11 cellular contexts compared by ENCODE assay signal in the genomic region with DNA sequence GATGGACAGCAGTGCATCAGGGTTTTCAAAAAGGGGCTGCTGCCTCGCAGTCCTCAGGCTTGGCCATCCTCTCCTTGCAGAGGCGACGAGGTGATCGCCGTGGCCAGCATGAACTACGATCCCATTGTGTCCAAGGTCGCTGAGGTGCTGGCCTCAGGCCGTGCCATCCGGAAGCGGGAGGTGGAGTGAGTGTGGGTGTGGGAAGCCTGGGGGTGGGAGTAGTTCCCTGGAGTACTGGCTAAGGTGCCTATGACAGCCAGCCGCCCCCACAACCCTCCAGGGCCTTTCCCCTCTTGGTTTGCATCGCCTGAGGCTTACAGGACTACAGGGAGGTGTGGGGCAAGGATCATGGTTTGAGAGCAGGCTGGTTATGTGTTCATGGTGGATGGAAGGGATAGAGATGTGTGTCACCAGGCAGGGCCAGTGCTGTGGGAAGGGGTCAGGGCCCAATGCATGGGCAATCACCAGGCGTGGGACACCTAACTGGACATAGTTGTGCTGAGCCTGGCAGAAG. TPM values are rescaled to one million over a fixed set of nuclear protein-coding genes. Genes with fewer than 3 reads are reported as not detected.
DNase-seq lines count a peak whose midpoint lies in the region; ATAC-seq and TF ChIP-seq lines count a peak whose summit lies in the region.
"Had no signal": no experiment of that assay in that cellular context is flagged by ENCODE, and none has a peak within 500 bp of the region (broad histone marks: within the 10 kb centered on the region; RNA-seq: fewer than 3 reads in every experiment).

No MANE protein-coding gene starts in this region.

- WGBS in ectodermal cell, 2 experiments: 72 to 76% methylated on average over 13 of the region's 13 CpGs
- 49% methylated on average over 13 of the region's 13 CpGs; no CpG with 5 or more reads in 1 of the 2 donors for WGBS in transverse colon (ENCODE audit: low coverage in 1 of 2), 2 donors

- no peaks in the 10 kb centered on the region for H3K9me3 ChIP-seq in ectodermal cell (ENCODE audit: control insufficient read depth, low read length)
- no peaks in the 10 kb centered on the region for H3K9me3 ChIP-seq in mucosa of rectum (ENCODE audit: control insufficient read depth in 2 of 2, low read length in 2 of 2)
- H3K9me3 ChIP-seq in transverse colon: no peaks in the 10 kb centered on the region

- intact Hi-C loops in transverse colon (cut with DNase I; ENCODE audit: low total_unique reads): no loop called here

- H3K4me3 Mint-ChIP-seq in activated naive CD4-positive, alpha-beta T cell treated with anti-CD3 and anti-CD28 coated beads, Interleukin-2, amount 50 U/mL, for 24 hours: peak overlapping the region; percentile 8

- in situ Hi-C loops in transverse colon (cut with MboI; ENCODE audit: low pct_ligation_motif_present in 1 of 4, low pct_unique_long_range_greater_than_20kb in 1 of 4, low sequenced_read_pairs in 3 of 4): no loop called here

- TF ChIP-seq POLR2A in transverse colon (IDR thresholded peaks at IDR 0.05): no peak

- H3K9me3 Mint-ChIP-seq in activated naive CD4-positive, alpha-beta T cell treated with anti-CD3 and anti-CD28 coated beads, Interleukin-2, amount 50 U/mL, for 24 hours: no peaks in the 10 kb centered on the region

- H3K4me1 ChIP-seq in ectodermal cell (ENCODE audit: control insufficient read depth, insufficient read depth, low read length) (peaks cover 22% of the 10 kb centered on the region), mucosa of rectum (ENCODE audit: control insufficient read depth in 2 of 2, insufficient read depth in 2 of 2, low read length in 2 of 2) (peaks cover 25 to 34% of the 10 kb centered on the region in 2 donors), transverse colon (peaks cover 17 to 38% (median 30%) of the 10 kb centered on the region in 4 donors)

- H3K36me3 Mint-ChIP-seq in activated naive CD4-positive, alpha-beta T cell treated with anti-CD3 and anti-CD28 coated beads, Interleukin-2, amount 50 U/mL, for 24 hours: no peaks in the 10 kb centered on the region

- H3K9ac ChIP-seq in mucosa of rectum (ENCODE audit: low read depth in 1 of 2, low read length in 2 of 2): peak overlapping the region; percentile 30 to 43

- TF ChIP-seq CTCF in transverse colon (IDR thresholded peaks at IDR 0.05): no peak

- H3K36me3 ChIP-seq in ectodermal cell (ENCODE audit: control insufficient read depth, insufficient read depth, low read length) (peaks cover 6% of the 10 kb centered on the region), mucosa of rectum (ENCODE audit: control insufficient read depth in 2 of 2, insufficient read depth in 2 of 2, low read length in 2 of 2) (peaks cover 7 to 9% of the 10 kb centered on the region in 2 donors), transverse colon (no peaks in the 10 kb centered on the region)

- H3K4me3 ChIP-seq in ectodermal cell (ENCODE audit: insufficient read depth, low read depth, low read length) (peak overlapping the region; percentile 21), mucosa of rectum (ENCODE audit: low read length in 2 of 2) (peak overlapping the region in 1 of 2 donors; percentile 46), transverse colon (peak overlapping the region in 1 of 4 donors; percentile 31)

- peaks cover 43% of the 10 kb centered on the region for H3K4me1 Mint-ChIP-seq in activated naive CD4-positive, alpha-beta T cell treated with anti-CD3 and anti-CD28 coated beads, Interleukin-2, amount 50 U/mL, for 24 hours

- no peak overlapping the region for H3K27ac Mint-ChIP-seq in activated naive CD4-positive, alpha-beta T cell treated with anti-CD3 and anti-CD28 coated beads, Interleukin-2, amount 50 U/mL, for 24 hours

- no peak for TF ChIP-seq EP300 in transverse colon (IDR thresholded peaks at IDR 0.05; ENCODE audit: low read depth)

- no peaks in the 10 kb centered on the region for H3K27me3 ChIP-seq in ectodermal cell (ENCODE audit: control insufficient read depth, insufficient read depth, low read length, poor library complexity, severe bottlenecking)
- no peaks in the 10 kb centered on the region for H3K27me3 ChIP-seq in mucosa of rectum (ENCODE audit: control insufficient read depth in 2 of 2, insufficient read depth in 2 of 2, low read length in 2 of 2)
- H3K27me3 ChIP-seq in transverse colon: no peaks in the 10 kb centered on the region

- no peak for DNase-seq in activated naive CD4-positive, alpha-beta T cell treated with Interleukin-2 at 50 U/mL for 16 hours
- DNase-seq in transverse colon: no peak
- DNase-seq in GOT3 (lab: John Stamatoyannopoulos, UW): no peak
- DNase-seq: SW 1271 had no signal

- no peak overlapping the region for H3K27ac ChIP-seq in ectodermal cell (ENCODE audit: insufficient read depth, low read depth, low read length, poor library complexity, severe bottlenecking)
- H3K27ac ChIP-seq in mucosa of rectum (ENCODE audit: low read depth in 2 of 2, low read length in 2 of 2): peak overlapping the region in 1 of 2 donors; percentile 52
- H3K27ac ChIP-seq in transverse colon: peak overlapping the region in 3 of 4 donors; percentile 18 to 94 (median 60)

- H3K27me3 Mint-ChIP-seq in activated naive CD4-positive, alpha-beta T cell treated with anti-CD3 and anti-CD28 coated beads, Interleukin-2, amount 50 U/mL, for 24 hours: no peaks in the 10 kb centered on the region

- ATAC-seq in HG02981 (IDR thresholded peaks at IDR 0.05; ENCODE audit: unreplicated experiment) (no peak), HG02852 (IDR thresholded peaks at IDR 0.05; ENCODE audit: unreplicated experiment) (no peak)

RNA-seq across cellular contexts. Expression of a gene that starts 2.1 kb away (rescaled TPM):
- polyA plus RNA-seq in ectodermal cell (2013, experiment 1 of 4): 54.3 TPM
- polyA plus RNA-seq in ectodermal cell (2013, experiment 2 of 4): 56.9 TPM
- polyA plus RNA-seq in ectodermal cell (2013, experiment 3 of 4): 33.7 TPM
- 37.1 TPM for polyA plus RNA-seq in ectodermal cell (2013, experiment 4 of 4)
- total RNA-seq in transverse colon: 10 to 100 TPM; 40.2 to 90.5 (median 59.3) TPM

RNA-seq across cellular contexts. Expression of a gene that starts 12.9 kb away (rescaled TPM):
- polyA plus RNA-seq in ectodermal cell (2013, experiment 1 of 4): 14.5 TPM
- 16.8 TPM for polyA plus RNA-seq in ectodermal cell (2013, experiment 2 of 4)
- 8.0 TPM for polyA plus RNA-seq in ectodermal cell (2013, experiment 3 of 4)
- polyA plus RNA-seq in ectodermal cell (2013, experiment 4 of 4): 9.9 TPM
- 100 to 1,000 TPM; 112 to 150 (median 126) TPM for total RNA-seq in transverse colon

RNA-seq across cellular contexts. Expression of a gene that starts 21.9 kb away (rescaled TPM):
- 31.1 TPM for polyA plus RNA-seq in ectodermal cell (2013, experiment 1 of 4)
- polyA plus RNA-seq in ectodermal cell (2013, experiment 2 of 4): 38.6 TPM
- 27.1 TPM for polyA plus RNA-seq in ectodermal cell (2013, experiment 3 of 4)
- polyA plus RNA-seq in ectodermal cell (2013, experiment 4 of 4): 31.5 TPM
- 10 to 100 TPM; 27.0 to 51.5 (median 32.7) TPM for total RNA-seq in transverse colon

RNA-seq across cellular contexts. Expression of a gene that starts 35.0 kb away (rescaled TPM):
- 2.6 TPM for polyA plus RNA-seq in ectodermal cell (2013, experiment 1 of 4)
- polyA plus RNA-seq in ectodermal cell (2013, experiment 2 of 4): 2.1 TPM
- polyA plus RNA-seq in ectodermal cell (2013, experiment 3 of 4): 1.9 TPM
- polyA plus RNA-seq in ectodermal cell (2013, experiment 4 of 4): 2.6 TPM
- 1 to 10 TPM in 1 of 4 donors, under 1 TPM in 2, not detected in 1; 0.40 to 1.7 (median 0.82) TPM for total RNA-seq in transverse colon

RNA-seq across cellular contexts. Expression of a gene that starts 52.4 kb away (rescaled TPM):
- polyA plus RNA-seq in ectodermal cell (2013, experiment 1 of 4): 0.28 TPM
- 0.43 TPM for polyA plus RNA-seq in ectodermal cell (2013, experiment 2 of 4)
- not detected for polyA plus RNA-seq in ectodermal cell (2013, experiment 3 of 4)
- 0.45 TPM for polyA plus RNA-seq in ectodermal cell (2013, experiment 4 of 4)
- total RNA-seq in transverse colon: 1 to 10 TPM in 1 of 4 donors, under 1 TPM in 1, not detected in 2; 0.64 to 4.1 TPM
- total RNA-seq: NCI-H460, pulmonary artery endothelial cell had no signal
